Comparison of ENCODE assay signal across 8 cellular contexts in the genomic region with DNA sequence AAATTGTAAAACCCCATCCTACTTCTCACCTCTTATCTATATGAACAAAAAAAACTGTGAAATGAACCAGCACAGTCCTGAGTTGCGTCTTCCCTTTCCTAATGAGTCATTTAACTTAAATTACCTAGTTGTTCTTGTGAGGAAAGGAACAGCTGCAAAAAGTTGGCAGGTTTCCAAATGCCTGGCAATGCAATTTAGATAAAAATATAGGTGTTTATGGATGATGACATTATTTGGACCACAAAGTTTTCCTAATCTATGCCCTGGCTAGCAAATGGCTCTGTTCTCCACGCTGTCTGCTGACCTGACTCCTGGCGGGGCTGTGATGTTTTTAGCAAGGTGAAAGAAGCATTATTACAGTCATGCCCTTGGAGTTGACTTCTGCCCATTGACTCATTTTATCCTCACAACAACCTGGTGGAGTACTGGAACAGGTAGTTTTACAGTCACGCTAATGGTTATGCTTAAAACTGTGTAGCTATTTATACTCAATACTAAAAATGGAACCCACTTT. TPM values are rescaled to one million over a fixed set of nuclear protein-coding genes. Genes with fewer than 3 reads are reported as not detected.
DNase-seq lines count a peak whose midpoint lies in the region; ATAC-seq and TF ChIP-seq lines count a peak whose summit lies in the region.

No MANE protein-coding gene starts in this region.

- no peak for TF ChIP-seq POLR2A in Peyer's patch (IDR thresholded peaks at IDR 0.05)

- no peaks in the 10 kb centered on the region for H3K27me3 ChIP-seq in BLaER1 treated with 17β-estradiol and CSF1 and Interleukin-3, amounts not matched to agents 10 nM and 100 nM
- no peaks in the 10 kb centered on the region for H3K27me3 ChIP-seq in Peyer's patch

- peak in 2 of 3 donors; percentile 71 to 83 for DNase-seq in Peyer's patch
- DNase-seq in retinal pigment epithelial cell (ENCODE audit: low read depth), result peak; percentile 41
- DNase-seq in hippocampal formation (lab: John Stamatoyannopoulos, UW), result no peak
- DNase-seq in NCI-H2029 (lab: John Stamatoyannopoulos, UW), result no peak
- DNase-seq in activated effector memory CD4-positive, alpha-beta T cell treated with Interleukin-2 at 50 U/mL for 16 hours, result no peak

- no peaks in the 10 kb centered on the region for H4K20me1 ChIP-seq in BLaER1 treated with 17β-estradiol and CSF1 and Interleukin-3, amounts not matched to agents 10 nM and 100 nM

- H3K4me3 ChIP-seq in BLaER1 treated with 17β-estradiol and CSF1 and Interleukin-3, amounts not matched to agents 10 nM and 100 nM, result no peak overlapping the region
- H3K4me3 ChIP-seq in Peyer's patch (no peak overlapping the region), retinal pigment epithelial cell (ENCODE audit: low read length) (no peak overlapping the region)

- no peaks in the 10 kb centered on the region for H3K9me3 ChIP-seq in BLaER1 treated with 17β-estradiol and CSF1 and Interleukin-3, amounts not matched to agents 10 nM and 100 nM (replicated peaks in 1 of 11)
- H3K9me3 ChIP-seq in Peyer's patch, result no peaks in the 10 kb centered on the region

- no peaks in the 10 kb centered on the region for H3K36me3 ChIP-seq in BLaER1 treated with 17β-estradiol and CSF1 and Interleukin-3, amounts not matched to agents 10 nM and 100 nM
- no peaks in the 10 kb centered on the region for H3K36me3 ChIP-seq in Peyer's patch

- H3K4me1 ChIP-seq in BLaER1 treated with 17β-estradiol and CSF1 and Interleukin-3, amounts not matched to agents 10 nM and 100 nM, result peaks cover 0 to 21% (median 9%) of the 10 kb centered on the region in 10 experiments; a peak in 11 of 20 replicates
- H3K4me1 ChIP-seq in Peyer's patch, result no peaks in the 10 kb centered on the region

- TF ChIP-seq CTCF in Peyer's patch (IDR thresholded peaks at IDR 0.05), result peak in 3 of 6 experiments; percentile 20 to 48 (median 29)
- TF ChIP-seq CTCF in retinal pigment epithelial cell (conservative IDR thresholded peaks at IDR 0.05; ENCODE audit: low read depth, low read length), result no peak

- no peak overlapping the region for H3K9ac ChIP-seq in BLaER1 treated with 17β-estradiol and CSF1 and Interleukin-3, amounts not matched to agents 10 nM and 100 nM

- peak overlapping the region in 7 of 11 experiments; percentile 7 to 50 (median 28); a peak in 9 of 22 replicates for H3K4me2 ChIP-seq in BLaER1 treated with 17β-estradiol and CSF1 and Interleukin-3, amounts not matched to agents 10 nM and 100 nM

- H3K27ac ChIP-seq in BLaER1 treated with 17β-estradiol and CSF1 and Interleukin-3, amounts not matched to agents 10 nM and 100 nM, result no peak overlapping the region
- H3K27ac ChIP-seq in Peyer's patch, result peak overlapping the region in 1 of 4 donors; percentile 55

- ATAC-seq in GM18868 (IDR thresholded peaks at IDR 0.05; ENCODE audit: unreplicated experiment) (peak; percentile 87), HG03060 (IDR thresholded peaks at IDR 0.05; ENCODE audit: low read depth, unreplicated experiment) (peak; percentile 66)

RNA-seq across cellular contexts. Expression of a gene that starts 29.8 kb away (rescaled TPM):
- total RNA-seq in Peyer's patch, result 10 to 100 TPM; 43.2 to 76.2 (median 55.8) TPM

Comparison
In these comparisons a context has a peak if more than half of its experiments do, and no peak if none do; other contexts are left out.
1. DNase-seq: peak in Peyer's patch (2 of 3) and retinal pigment epithelial cell (single experiment); none in hippocampal formation (0 of 2), NCI-H2029 (single experiment) and activated effector memory CD4-positive, alpha-beta T cell treated with Interleukin-2 at 50 U/mL for 16 hours (single experiment).